ENCODE assay signal across 8 cellular contexts in the genomic region with DNA sequence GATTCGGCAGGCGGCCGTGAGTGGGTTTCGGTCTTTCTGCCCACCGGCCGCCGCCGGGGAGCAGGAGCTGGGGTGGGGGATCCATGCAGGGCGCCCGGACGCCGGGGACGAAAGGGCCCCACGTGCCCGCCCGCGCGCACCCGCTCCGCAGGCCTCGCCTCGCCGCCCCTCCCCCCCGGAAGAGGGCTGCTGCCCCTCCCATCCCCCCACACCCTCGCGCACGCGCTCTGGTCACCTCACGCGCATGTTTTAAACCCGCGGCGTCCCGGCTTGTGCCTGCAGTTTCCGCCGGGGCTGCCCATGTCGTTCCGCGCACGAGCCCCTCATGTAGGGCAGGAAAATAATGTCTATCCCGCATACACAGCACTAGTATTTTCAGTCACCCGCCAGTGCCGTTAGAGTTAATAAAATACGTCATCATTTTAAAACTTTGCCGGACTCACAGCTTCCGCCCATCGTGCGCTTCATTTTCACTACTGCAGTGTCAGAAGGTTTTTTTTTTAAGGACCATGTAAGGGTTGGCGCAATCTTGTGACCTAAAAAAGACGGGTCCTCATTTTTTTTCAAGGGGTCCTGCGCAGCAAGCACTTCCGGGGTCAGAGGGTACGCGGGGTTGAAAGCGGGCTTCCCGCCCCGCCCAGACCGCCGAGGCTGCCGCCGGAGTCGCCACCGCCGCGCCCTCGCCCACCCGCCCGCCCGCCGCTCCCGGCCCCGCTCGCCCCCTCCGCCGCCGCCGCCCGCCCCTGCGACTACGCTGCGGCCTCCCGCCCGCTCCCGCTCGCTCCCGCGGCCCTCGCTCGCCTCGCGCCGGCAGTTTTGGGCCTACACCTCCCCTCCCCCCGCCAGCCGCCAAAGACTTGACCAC. TPM values are rescaled to one million over a fixed set of nuclear protein-coding genes. Genes with fewer than 3 reads are reported as not detected.
DNase-seq lines count a peak whose midpoint lies in the region; ATAC-seq, FAIRE-seq and TF ChIP-seq lines count a peak whose summit lies in the region.

PCBP1 (plus strand) TSS at position 640 of the 865 bp plus-strand sequence. CDS start 267 bp downstream, outside the sequence.

- peaks cover 66% of the 10 kb centered on the region for H3K4me1 ChIP-seq in DOHH2 (ENCODE audit: control insufficient read depth, low read length)
- H3K4me1 ChIP-seq in fibroblast of lung (ENCODE audit: control insufficient read depth, extremely low read depth, insufficient read depth, low read length) = peaks cover 10% of the 10 kb centered on the region
- peaks cover 55 to 59% of the 10 kb centered on the region in 2 donors for H3K4me1 ChIP-seq in naive thymus-derived CD4-positive, alpha-beta T cell (ENCODE audit: control insufficient read depth in 2 of 2, insufficient read depth in 2 of 2, low read length in 2 of 2)

- peak; percentile 39 for ATAC-seq in activated T-helper 17 cell treated with anti-CD3 and anti-CD28 coated beads, Interleukin-2, amount 50 U/mL, for 72 hours (replicated peaks)
- peak; percentile 83 for ATAC-seq in naive thymus-derived CD4-positive, alpha-beta T cell
- ATAC-seq in stimulated activated effector memory CD8-positive, alpha-beta T cell treated with anti-CD3 and anti-CD28 coated beads, Interleukin-12 subunit alpha, Interleukin-12 subunit beta, amount 100 ng/mL, for 72 hours = peak; percentile 72

- intact Hi-C loops in naive thymus-derived CD4-positive, alpha-beta T cell (cut with micrococcal nuclease) = loop anchor here (1.0 to 10.0 kb wide), 16 partner anchors 8 to 442 kb away; partner anchors contain the start of genes SNRPG (in 2 of the 2), AAK1 (in 1 of the 2), GMCL1 (in 1 of the 2) and TIA1 (in 1 of the 2)

- peak within 1 kb of the TSS; percentile 73 for H3K4me3 Mint-ChIP-seq in activated T-helper 17 cell treated with anti-CD3 and anti-CD28 coated beads, Interleukin-2, amount 50 U/mL, for 72 hours
- H3K4me3 Mint-ChIP-seq in naive thymus-derived CD4-positive, alpha-beta T cell = peak within 1 kb of the TSS; percentile 91 to 98 (median 97)
- peak within 1 kb of the TSS; percentile 93 for H3K4me3 Mint-ChIP-seq in stimulated activated effector memory CD8-positive, alpha-beta T cell treated with anti-CD3 and anti-CD28 coated beads, Interleukin-12 subunit alpha, Interleukin-12 subunit beta, amount 100 ng/mL, for 72 hours

- H3K27ac Mint-ChIP-seq in activated T-helper 17 cell treated with anti-CD3 and anti-CD28 coated beads, Interleukin-2, amount 50 U/mL, for 72 hours = peak within 1 kb of the TSS; percentile 100
- H3K27ac Mint-ChIP-seq in naive thymus-derived CD4-positive, alpha-beta T cell = peak within 1 kb of the TSS; percentile 99 to 100 (median 100)
- H3K27ac Mint-ChIP-seq in stimulated activated effector memory CD8-positive, alpha-beta T cell treated with anti-CD3 and anti-CD28 coated beads, Interleukin-12 subunit alpha, Interleukin-12 subunit beta, amount 100 ng/mL, for 72 hours = peak within 1 kb of the TSS; percentile 100

- H3K4me3 ChIP-seq in DOHH2 (ENCODE audit: low read length) (peak within 1 kb of the TSS; percentile 92), MG63 (peak within 1 kb of the TSS; percentile 95), fibroblast of lung (replicated peaks in 1 of 4; ENCODE audit: control extremely low read depth in 1 of 4, insufficient read depth in 1 of 4, low read depth in 3 of 4, low read length in 4 of 4) (peak within 1 kb of the TSS; percentile 79 to 98 (median 88))
- peak within 1 kb of the TSS; percentile 86 for H3K4me3 ChIP-seq in naive thymus-derived CD4-positive, alpha-beta T cell (ENCODE audit: low read length)

- no peaks in the 10 kb centered on the region for H4K20me1 ChIP-seq in DOHH2 (ENCODE audit: control insufficient read depth, insufficient read depth, low read depth, low read length)
- H4K20me1 ChIP-seq in fibroblast of lung (ENCODE audit: control insufficient read depth, extremely low read depth, insufficient read depth, low read length) = no peaks in the 10 kb centered on the region

- DNase-seq in H54 (ENCODE audit: insufficient read length, low spot score) (peak; percentile 77), MG63 (peak; percentile 92), fibroblast of lung (ENCODE audit: low read depth in 2 of 2) (peak; percentile 93 to 98)
- DNase-seq in naive thymus-derived CD4-positive, alpha-beta T cell = peak; percentile 94 to 100 (median 98)
- DNase-seq in stimulated activated effector memory CD8-positive, alpha-beta T cell treated with anti-CD3 and anti-CD28 coated beads, Interleukin-12 subunit alpha, Interleukin-12 subunit beta, amount 100 ng/mL, for 72 hours (ENCODE audit: low spot score in 2 of 2) = peak; percentile 98 to 99

- H3K36me3 ChIP-seq in DOHH2 (ENCODE audit: control insufficient read depth, low read length) = peaks cover 61% of the 10 kb centered on the region
- H3K36me3 ChIP-seq in MG63 = peaks cover 56% of the 10 kb centered on the region
- peaks cover 11% of the 10 kb centered on the region for H3K36me3 ChIP-seq in fibroblast of lung (ENCODE audit: control insufficient read depth, insufficient read depth, low read length)
- H3K36me3 ChIP-seq in naive thymus-derived CD4-positive, alpha-beta T cell (ENCODE audit: control insufficient read depth in 2 of 3, insufficient read depth in 3 of 3, low read length in 3 of 3) = peaks cover 0 to 20% (median 4%) of the 10 kb centered on the region in 3 experiments

- POLR2A ChIA-PET in naive thymus-derived CD4-positive, alpha-beta T cell (lab: Charles Lee) = interaction anchor here (0.6 to 29.1 kb wide), 16 partner anchors 8 to 906 kb away, joined by 3 to 1973 read pairs (median 6); partner anchors contain the start of genes C2orf42, MXD1 and TIA1

- H2AFZ ChIP-seq in fibroblast of lung (ENCODE audit: low read length) = peak within 1 kb of the TSS; percentile 94

- TF ChIP-seq POLR2A in H54 (IDR thresholded peaks at IDR 0.05; ENCODE audit: low read depth, low read length) = peak; percentile 41
- peak; percentile 66 for TF ChIP-seq POLR2A in Raji (IDR thresholded peaks at IDR 0.05; ENCODE audit: insufficient read depth, low read depth, low read length)

- H3K9me2 ChIP-seq in DOHH2 (replicated peaks; ENCODE audit: control insufficient read depth, low read length) = no peaks in the 10 kb centered on the region

- peaks cover 73% of the 10 kb centered on the region for H3F3A ChIP-seq in DOHH2 (ENCODE audit: control insufficient read depth, insufficient read depth)

- peak within 1 kb of the TSS; percentile 89 for H3K9ac ChIP-seq in fibroblast of lung (ENCODE audit: insufficient read depth, low read length)

- peaks cover 32% of the 10 kb centered on the region for H3K4me1 Mint-ChIP-seq in activated T-helper 17 cell treated with anti-CD3 and anti-CD28 coated beads, Interleukin-2, amount 50 U/mL, for 72 hours
- H3K4me1 Mint-ChIP-seq in naive thymus-derived CD4-positive, alpha-beta T cell = peaks cover 40 to 67% (median 59%) of the 10 kb centered on the region in 7 donors
- H3K4me1 Mint-ChIP-seq in stimulated activated effector memory CD8-positive, alpha-beta T cell treated with anti-CD3 and anti-CD28 coated beads, Interleukin-12 subunit alpha, Interleukin-12 subunit beta, amount 100 ng/mL, for 72 hours = peaks cover 62% of the 10 kb centered on the region

- H3K27ac ChIP-seq in DOHH2 (ENCODE audit: low read depth, low read length) (peak within 1 kb of the TSS; percentile 88), fibroblast of lung (ENCODE audit: insufficient read depth, low read length) (peak within 1 kb of the TSS; percentile 100)
- peak within 1 kb of the TSS; percentile 100 for H3K27ac ChIP-seq in naive thymus-derived CD4-positive, alpha-beta T cell (ENCODE audit: low read depth, low read length)

- H3K36me3 Mint-ChIP-seq in activated T-helper 17 cell treated with anti-CD3 and anti-CD28 coated beads, Interleukin-2, amount 50 U/mL, for 72 hours (ENCODE audit: low read depth) = peaks cover 84% of the 10 kb centered on the region
- peaks cover 5 to 58% (median 39%) of the 10 kb centered on the region in 5 donors for H3K36me3 Mint-ChIP-seq in naive thymus-derived CD4-positive, alpha-beta T cell
- H3K36me3 Mint-ChIP-seq in stimulated activated effector memory CD8-positive, alpha-beta T cell treated with anti-CD3 and anti-CD28 coated beads, Interleukin-12 subunit alpha, Interleukin-12 subunit beta, amount 100 ng/mL, for 72 hours = peaks cover 83% of the 10 kb centered on the region

- TF ChIP-seq CTCF in DOHH2 (IDR thresholded peaks at IDR 0.05; ENCODE audit: low read depth, low read length, poor library complexity, severe bottlenecking) = no peak
- no peak for TF ChIP-seq CTCF in fibroblast of lung (conservative IDR thresholded peaks at IDR 0.05 in 1 of 2, IDR thresholded peaks at IDR 0.05 in 1 of 2; ENCODE audit: low read depth in 1 of 2, low read length in 2 of 2)

- FAIRE-seq in H54 (lab: Jason Lieb, UNC) = no peak

- CTCF ChIA-PET in naive thymus-derived CD4-positive, alpha-beta T cell (lab: Charles Lee) = interaction anchor here (0.6 to 3.8 kb wide), 5 partner anchors 16 to 87 kb away, joined by 3 to 32 read pairs (median 13); no protein-coding TSS in a partner anchor

- H3K4me2 ChIP-seq in DOHH2 (ENCODE audit: low read length) (peak within 1 kb of the TSS; percentile 99), fibroblast of lung (ENCODE audit: extremely low read depth, insufficient read depth, low read length) (peak within 1 kb of the TSS; percentile 99)

- H3K9me3 Mint-ChIP-seq in activated T-helper 17 cell treated with anti-CD3 and anti-CD28 coated beads, Interleukin-2, amount 50 U/mL, for 72 hours = peaks cover 4% of the 10 kb centered on the region
- peaks cover 0 to 10% (median 0%) of the 10 kb centered on the region in 11 donors for H3K9me3 Mint-ChIP-seq in naive thymus-derived CD4-positive, alpha-beta T cell
- no peaks in the 10 kb centered on the region for H3K9me3 Mint-ChIP-seq in stimulated activated effector memory CD8-positive, alpha-beta T cell treated with anti-CD3 and anti-CD28 coated beads, Interleukin-12 subunit alpha, Interleukin-12 subunit beta, amount 100 ng/mL, for 72 hours

- no peaks in the 10 kb centered on the region for H3K27me3 Mint-ChIP-seq in activated T-helper 17 cell treated with anti-CD3 and anti-CD28 coated beads, Interleukin-2, amount 50 U/mL, for 72 hours
- H3K27me3 Mint-ChIP-seq in naive thymus-derived CD4-positive, alpha-beta T cell = peaks cover 0 to 4% (median 0%) of the 10 kb centered on the region in 5 donors

- H3K79me2 ChIP-seq in DOHH2 (ENCODE audit: control insufficient read depth, low read length) = peaks cover 52% of the 10 kb centered on the region
- H3K79me2 ChIP-seq in fibroblast of lung (ENCODE audit: control insufficient read depth, insufficient read depth, low read length) = peaks cover 31% of the 10 kb centered on the region

- no peaks in the 10 kb centered on the region for H3K27me3 ChIP-seq in DOHH2 (ENCODE audit: control insufficient read depth, low read length)
- no peaks in the 10 kb centered on the region for H3K27me3 ChIP-seq in MG63
- H3K27me3 ChIP-seq in fibroblast of lung (ENCODE audit: control insufficient read depth, insufficient read depth, low read length) = no peaks in the 10 kb centered on the region
- H3K27me3 ChIP-seq in naive thymus-derived CD4-positive, alpha-beta T cell (ENCODE audit: control insufficient read depth in 2 of 2, insufficient read depth in 2 of 2, low read length in 2 of 2) = no peaks in the 10 kb centered on the region

- no peaks in the 10 kb centered on the region for H3K9me3 ChIP-seq in DOHH2 (ENCODE audit: control insufficient read depth, insufficient read depth, low read length)
- H3K9me3 ChIP-seq in MG63 = no peaks in the 10 kb centered on the region
- H3K9me3 ChIP-seq in fibroblast of lung (ENCODE audit: control insufficient read depth, insufficient read depth, low read depth, low read length) = no peaks in the 10 kb centered on the region
- H3K9me3 ChIP-seq in naive thymus-derived CD4-positive, alpha-beta T cell (ENCODE audit: control insufficient read depth in 2 of 3, low read length in 3 of 3) = no peaks in the 10 kb centered on the region

RNA-seq across cellular contexts. Expression of gene PCBP1, which starts in this region (rescaled TPM):
- total RNA-seq in MG63 (2014; rRNA removed; shearing (Covaris generic); ENCODE audit: low replicate concordance) = 92.9 and 104 TPM in 2 replicates
- 100 to 1,000 TPM; 385 to 468 TPM for total RNA-seq in activated T-helper 17 cell treated with anti-CD3 and anti-CD28 coated beads, Interleukin-2, amount 50 U/mL, for 72 hours
- 30.6 and 42.1 TPM in 2 replicates for total RNA-seq in fibroblast of lung
- polyA plus RNA-seq in fibroblast of lung = 104 and 143 TPM in 2 replicates
- polyA plus RNA-seq in fibroblast of lung (2012) = 237 and 312 TPM in 2 replicates
- 137 and 144 TPM in 2 replicates for polyA minus RNA-seq in fibroblast of lung (ENCODE audit: low replicate concordance)
- 100 to 1,000 TPM; 257 to 487 (median 368) TPM for total RNA-seq in naive thymus-derived CD4-positive, alpha-beta T cell
- 100 to 1,000 TPM; 178 to 198 TPM for polyA plus RNA-seq in naive thymus-derived CD4-positive, alpha-beta T cell

Comparison
In these comparisons a context has a peak if more than half of its experiments do, and no peak if none do; other contexts are left out.
1. Peak in every context shown above with its lines: DNase-seq, ATAC-seq, H3K4me3 ChIP-seq and H3K27ac ChIP-seq.